Comparison of ENCODE assay signal across 27 cellular contexts in genomic region chr6:167673951-167674350, GRCh38.
"Had no signal": no experiment of that assay in that cellular context is flagged by ENCODE, and none has a peak within 500 bp of the region (broad histone marks: within the 10 kb centered on the region; RNA-seq: fewer than 3 reads in every experiment).

No MANE protein-coding gene starts in this region.

- H3K4me2 ChIP-seq: neural progenitor cell had no signal

- H3K9ac ChIP-seq: neural progenitor cell, parathyroid adenoma had no signal

- H3K4me1 ChIP-seq: uterus had no signal

- H2AFZ ChIP-seq: neural progenitor cell, parathyroid adenoma had no signal

- H3K27ac ChIP-seq: neural progenitor cell, ovary, parathyroid adenoma, psoas muscle, sigmoid colon, suprapubic skin, testis, tibial artery, transverse colon, upper lobe of right lung, uterus had no signal

- H3K9me3 ChIP-seq: ovary, psoas muscle, sigmoid colon, suprapubic skin, testis, tibial artery, transverse colon, upper lobe of right lung, uterus had no signal

- H3K79me2 ChIP-seq: parathyroid adenoma had no signal

- H3K4me3 ChIP-seq: neural progenitor cell, ovary, psoas muscle, sigmoid colon, spleen, suprapubic skin, testis, tibial artery, transverse colon, upper lobe of right lung, uterus had no signal

- H3K27me3 ChIP-seq: neural progenitor cell, ovary, testis, uterus had no signal

- H3K36me3 ChIP-seq: neural progenitor cell, ovary, sigmoid colon, spleen, suprapubic skin, tibial artery, transverse colon, upper lobe of right lung, uterus had no signal

- ATAC-seq: naive thymus-derived CD4-positive, alpha-beta T cell; natural killer cell; psoas muscle; right cardiac atrium; stimulated activated memory B cell treated with anti-CD40 and anti-IgM and Interleukin-4, amounts not matched to agents 10 μg/mL and 1 μg/mL and 100 μg/mL, for 72 hours; stimulated activated naive CD8-positive, alpha-beta T cell treated with anti-CD3 and anti-CD28 coated beads, Interleukin-15, amount 100 ng/mL, for 72 hours; stimulated activated naive CD8-positive, alpha-beta T cell treated with anti-CD3 and anti-CD28 coated beads, Interleukin-15, Interleukin-2, amounts not matched to agents 100 U/mL and 50 U/mL, for 24 hours; upper lobe of right lung had no signal

- DNase-seq: naive thymus-derived CD4-positive, alpha-beta T cell; natural killer cell; occipital lobe; ovary; psoas muscle; right cardiac atrium; small intestine; stimulated activated CD4-positive, alpha-beta T cell treated with anti-CD3 and anti-CD28 coated beads, Interleukin-12 subunit alpha, Interleukin-12 subunit beta, amount 100 ng/mL, for 4 hours; stimulated activated CD4-positive, alpha-beta T cell treated with anti-CD3 and anti-CD28 coated beads, Interleukin-1b, Interleukin-23, amount 100 ng/mL, for 48 hours; stimulated activated CD4-positive, alpha-beta T cell treated with anti-CD3 and anti-CD28 coated beads, Interleukin-4, amount 100 ng/mL, for 1 hour; stimulated activated CD4-positive, alpha-beta T cell treated with anti-CD3 and anti-CD28 coated beads, Interleukin-4, amount 100 ng/mL, for 4 hours; stimulated activated CD8-positive, alpha-beta memory T cell treated with anti-CD3 and anti-CD28 coated beads, Interleukin-4, amount 100 ng/mL, for 48 hours; stimulated activated naive CD4-positive, alpha-beta T cell; stimulated activated naive CD8-positive, alpha-beta T cell treated with anti-CD3 and anti-CD28 coated beads, Interleukin-15, amount 100 ng/mL, for 72 hours; stimulated activated naive CD8-positive, alpha-beta T cell treated with anti-CD3 and anti-CD28 coated beads, Interleukin-15, Interleukin-2, amounts not matched to agents 100 U/mL and 50 U/mL, for 24 hours; substantia nigra; testis; tibial artery; transverse colon; upper lobe of right lung; uterus had no signal
